In genomic region chr1:203306970-203307541, GRCh38 we compare ENCODE assay signal across 8 cellular contexts. TPM values are rescaled to one million over a fixed set of nuclear protein-coding genes. Genes with fewer than 3 reads are reported as not detected.
DNase-seq lines count a peak whose midpoint lies in the region; ATAC-seq and TF ChIP-seq lines count a peak whose summit lies in the region.

No MANE protein-coding gene starts in this region.

- 44 to 56% methylated on average over 17 to 21 of the region's 21 CpGs for WGBS in lower leg skin, 2 donors

- H2AFZ ChIP-seq in OCI-LY1 (ENCODE audit: low read length): no peak overlapping the region

- H3K4me1 ChIP-seq in OCI-LY1 (ENCODE audit: insufficient read depth, low read length, severe bottlenecking): peaks cover 74% of the 10 kb centered on the region
- peaks cover 37% of the 10 kb centered on the region for H3K4me1 ChIP-seq in stomach smooth muscle (ENCODE audit: control insufficient read depth, insufficient read depth, low read length)

- H3K4me3 ChIP-seq in AG04450 (ENCODE audit: low read depth, low read length) (peak overlapping the region; percentile 87), OCI-LY1 (ENCODE audit: low read depth, low read length, poor library complexity, severe bottlenecking) (peak overlapping the region; percentile 97), brain microvascular endothelial cell (ENCODE audit: low read depth, low read length) (peak overlapping the region; percentile 15), lower leg skin (ENCODE audit: low read depth, poor library complexity, severe bottlenecking) (peak overlapping the region; percentile 93), stomach smooth muscle (ENCODE audit: low read length in 2 of 2) (peak overlapping the region; percentile 71 to 98)

- POLR2A ChIA-PET in AG04450 (lab: Yijun Ruan, JAX): interaction anchor here (0.5 to 2.5 kb wide), 8 partner anchors 12 to 534 kb away, joined by 3 to 12 read pairs (median 4); no protein-coding TSS in a partner anchor

- H3K27ac ChIP-seq in AG04450 (ENCODE audit: low read depth, low read length) (no peak overlapping the region), OCI-LY1 (ENCODE audit: low read depth, low read length, poor library complexity, severe bottlenecking) (peak overlapping the region; percentile 99), brain microvascular endothelial cell (no peak overlapping the region), stomach smooth muscle (ENCODE audit: low read length) (peak overlapping the region; percentile 100)

- H3K36me3 ChIP-seq in OCI-LY1 (ENCODE audit: insufficient read depth, low read length): peaks cover 52% of the 10 kb centered on the region
- no peaks in the 10 kb centered on the region for H3K36me3 ChIP-seq in brain microvascular endothelial cell (replicated peaks)
- H3K36me3 ChIP-seq in stomach smooth muscle (ENCODE audit: control insufficient read depth in 2 of 2, insufficient read depth in 2 of 2, low read length in 2 of 2): peaks cover 21 to 35% of the 10 kb centered on the region in 2 donors

- H3K27me3 ChIP-seq in AG04450 (ENCODE audit: control insufficient read depth, insufficient read depth, low read length) (peaks cover 9% of the 10 kb centered on the region), OCI-LY1 (ENCODE audit: insufficient read depth, low read length) (no peaks in the 10 kb centered on the region), brain microvascular endothelial cell (replicated peaks) (peaks cover 2% of the 10 kb centered on the region), stomach smooth muscle (ENCODE audit: control insufficient read depth in 1 of 2, insufficient read depth in 2 of 2, low read length in 2 of 2) (no peaks in the 10 kb centered on the region)

- in situ Hi-C loops in brain microvascular endothelial cell (cut with HindIII; ENCODE audit: low pct_ligation_motif_present, low sequenced_read_pairs): no loop called here

- H3K4me2 ChIP-seq in OCI-LY1 (ENCODE audit: low read length): peak overlapping the region; percentile 86

- no peak for DNase-seq in AG04450 (ENCODE audit: low read depth, low spot score)
- no peak for DNase-seq in brain microvascular endothelial cell
- no peak for DNase-seq in lower leg skin (ENCODE audit: low spot score in 2 of 2)
- no peak for DNase-seq in HK-2 (ENCODE audit: unreplicated experiment)
- no peak for DNase-seq in epidermal melanocyte (ENCODE audit: insufficient read length, low spot score)

- peaks cover 44% of the 10 kb centered on the region for H3F3A ChIP-seq in OCI-LY1 (ENCODE audit: insufficient read depth, low read length)

- H3K9ac ChIP-seq in OCI-LY1 (ENCODE audit: low read length) (peak overlapping the region; percentile 99), stomach smooth muscle (ENCODE audit: low read length in 2 of 2) (peak overlapping the region; percentile 98 to 100)

- no peaks in the 10 kb centered on the region for H3K9me2 ChIP-seq in OCI-LY1 (ENCODE audit: low read depth, low read length)

- no peaks in the 10 kb centered on the region for H4K20me1 ChIP-seq in OCI-LY1 (ENCODE audit: insufficient read depth, low read length)

- TF ChIP-seq CTCF in AG04450 (IDR thresholded peaks at IDR 0.05; ENCODE audit: low read depth, low read length) (no peak), OCI-LY1 (IDR thresholded peaks at IDR 0.05; ENCODE audit: low read length) (no peak), brain microvascular endothelial cell (IDR thresholded peaks at IDR 0.05; ENCODE audit: low read depth, low read length, missing control alignments) (peak; percentile 1), lower leg skin (IDR thresholded peaks at IDR 0.05) (no peak)

- TF ChIP-seq POLR2A in lower leg skin (IDR thresholded peaks at IDR 0.05): no peak

- no peak for ATAC-seq in GM21576 (IDR thresholded peaks at IDR 0.05; ENCODE audit: unreplicated experiment)

- H3K9me3 ChIP-seq in AG04450 (ENCODE audit: control insufficient read depth, insufficient read depth, low read length): peaks cover 6% of the 10 kb centered on the region; the same call in 1 of the 2 replicates
- H3K9me3 ChIP-seq in OCI-LY1 (ENCODE audit: low read length): no peaks in the 10 kb centered on the region
- no peaks in the 10 kb centered on the region for H3K9me3 ChIP-seq in stomach smooth muscle (ENCODE audit: control insufficient read depth in 2 of 2, low read length in 2 of 2)

- CTCF ChIA-PET in AG04450 (lab: Charles Lee): interaction anchor here (0.8 to 5.6 kb wide), 8 partner anchors 21 to 40 kb away, joined by 3 to 29 read pairs (median 5); no protein-coding TSS in a partner anchor

- H3K79me2 ChIP-seq in OCI-LY1 (ENCODE audit: insufficient read depth, low read length): peaks cover 44% of the 10 kb centered on the region

- intact Hi-C loops in lower leg skin (cut with DNase I; ENCODE audit: low total_unique reads): no loop called here

RNA-seq across cellular contexts. Expression of gene BTG2, which starts 1.7 kb away (rescaled TPM):
- 34.7 and 36.5 TPM in 2 replicates for polyA plus RNA-seq in AG04450 (2011; rRNA removed)
- 27.0 and 29.3 TPM in 2 replicates for polyA minus RNA-seq in AG04450 (2011; rRNA and poly(A)+ RNA removed)
- 100 to 1,000 TPM in 3 of 4 donors, 10 to 100 TPM in 1; 98.6 to 205 (median 131) TPM for total RNA-seq in lower leg skin

RNA-seq across cellular contexts. Expression of gene FMOD, which starts 43.9 kb away (rescaled TPM):
- 5.4 and 6.6 TPM in 2 replicates for polyA plus RNA-seq in AG04450 (2011; rRNA removed)
- 1.3 and 2.0 TPM in 2 replicates for polyA minus RNA-seq in AG04450 (2011; rRNA and poly(A)+ RNA removed)
- 10 to 100 TPM in 3 of 4 donors, 1 to 10 TPM in 1; 5.6 to 37.7 (median 19.3) TPM for total RNA-seq in lower leg skin

Comparison
In these comparisons a context has a peak if more than half of its experiments do, and no peak if none do; other contexts are left out.
1. H3K27ac ChIP-seq: peak in OCI-LY1 (single experiment) and stomach smooth muscle (single experiment); none in AG04450 (single experiment) and brain microvascular endothelial cell (single experiment).
2. H3K4me3 ChIP-seq: peak in every context shown above with its lines; median percentile 97 in OCI-LY1; 93 in lower leg skin; 87 in AG04450; 84 in stomach smooth muscle; 15 in brain microvascular endothelial cell.